ENCODE assay signal across 8 cellular contexts in the genomic region with DNA sequence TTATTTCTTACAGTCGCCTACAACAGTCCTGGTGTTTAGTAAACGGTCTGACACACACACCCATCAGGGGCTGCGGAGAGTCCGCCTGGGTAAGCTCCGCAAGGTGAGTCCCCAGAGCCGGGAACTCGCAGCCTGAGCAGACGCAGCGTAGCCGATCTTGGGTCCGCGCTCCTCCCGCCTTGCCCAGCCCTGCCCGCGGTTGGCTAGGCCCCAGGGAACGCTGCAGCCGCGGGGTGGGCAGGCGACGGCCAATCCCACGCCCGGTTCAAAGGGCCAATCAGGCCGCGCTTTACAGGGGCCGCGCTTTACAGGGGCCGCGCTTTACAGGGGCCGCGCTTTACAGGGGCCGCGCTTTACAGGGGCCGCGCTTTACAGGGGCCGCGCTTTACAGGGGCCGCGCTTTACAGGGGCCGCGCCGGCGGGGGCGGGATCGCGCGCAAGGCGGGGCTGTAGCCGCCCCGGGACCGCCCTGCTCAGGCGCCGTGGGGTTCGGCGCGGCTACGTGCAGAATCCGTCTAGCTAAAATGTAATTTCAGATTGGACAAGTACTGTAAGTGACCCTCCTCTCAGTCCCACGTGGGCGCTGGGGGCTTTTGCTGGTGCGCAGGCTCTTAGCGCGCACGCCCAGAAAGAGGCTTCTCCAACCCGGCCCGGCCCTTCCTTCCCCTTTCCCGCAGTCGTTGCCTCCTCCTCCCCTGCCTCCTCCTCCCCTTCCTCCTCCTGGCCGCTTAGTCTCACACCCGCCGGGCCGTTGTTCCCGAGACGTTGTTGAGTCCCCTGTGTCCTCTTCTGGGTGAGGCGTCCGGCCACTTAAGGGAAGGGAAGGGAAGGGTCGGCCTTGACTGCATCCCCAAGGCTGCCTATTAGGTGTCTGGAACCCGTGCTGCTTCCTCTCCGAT. TPM values are rescaled to one million over a fixed set of nuclear protein-coding genes. Genes with fewer than 3 reads are reported as not detected.
DNase-seq lines count a peak whose midpoint lies in the region; ATAC-seq, FAIRE-seq and TF ChIP-seq lines count a peak whose summit lies in the region.

A gene with protein sequence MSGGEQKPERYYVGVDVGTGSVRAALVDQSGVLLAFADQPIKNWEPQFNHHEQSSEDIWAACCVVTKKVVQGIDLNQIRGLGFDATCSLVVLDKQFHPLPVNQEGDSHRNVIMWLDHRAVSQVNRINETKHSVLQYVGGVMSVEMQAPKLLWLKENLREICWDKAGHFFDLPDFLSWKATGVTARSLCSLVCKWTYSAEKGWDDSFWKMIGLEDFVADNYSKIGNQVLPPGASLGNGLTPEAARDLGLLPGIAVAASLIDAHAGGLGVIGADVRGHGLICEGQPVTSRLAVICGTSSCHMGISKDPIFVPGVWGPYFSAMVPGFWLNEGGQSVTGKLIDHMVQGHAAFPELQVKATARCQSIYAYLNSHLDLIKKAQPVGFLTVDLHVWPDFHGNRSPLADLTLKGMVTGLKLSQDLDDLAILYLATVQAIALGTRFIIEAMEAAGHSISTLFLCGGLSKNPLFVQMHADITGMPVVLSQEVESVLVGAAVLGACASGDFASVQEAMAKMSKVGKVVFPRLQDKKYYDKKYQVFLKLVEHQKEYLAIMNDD (plus strand): TSS at position 737 of the 899 bp plus-strand sequence. CDS start 24,456 bp downstream, outside the sequence.

- intact Hi-C loops in dendritic cell treated with granulocyte-macrophage colony-stimulating factor and Interleukin-4, amounts not matched to agents 40 ng/mL and 50 ng/mL, for 4 days (cut with micrococcal nuclease), result loop anchor here (1.0 to 10.0 kb wide), 2 partner anchors 152 to 512 kb away; a partner anchor contains a TSS
- intact Hi-C loops in HepG2 (cut with micrococcal nuclease; ENCODE audit: unreplicated experiment), result loop anchor here (1.0 to 10.0 kb wide), 7 partner anchors 84 to 512 kb away; a partner anchor contains a TSS

- peaks cover 47% of the 10 kb centered on the region for H3K4me1 Mint-ChIP-seq in dendritic cell treated with granulocyte-macrophage colony-stimulating factor and Interleukin-4, amounts not matched to agents 40 ng/mL and 50 ng/mL, for 4 days (ENCODE audit: low read depth)

- peak; percentile 87 for DNase-seq in NCI-H748 treated with DMSO at 0.1 percent for 48 hours (lab: John Stamatoyannopoulos, UW)
- DNase-seq in activated CD4-positive, alpha-beta T cell treated with anti-CD3 and anti-CD28 coated beads, Interleukin-2, amount 50 U/mL, for 24 hours (ENCODE audit: low read depth in 1 of 2, low spot score in 1 of 2), result peak; percentile 38 to 70
- DNase-seq in HepG2 (ENCODE audit: low spot score), result peak; percentile 96
- DNase-seq in stimulated activated CD4-positive, alpha-beta T cell treated with anti-CD3 and anti-CD28 coated beads, Interleukin-2, amount 100 ng/mL, for 48 hours, result peak; percentile 68 to 70

- no peaks in the 10 kb centered on the region for H3K27me3 Mint-ChIP-seq in dendritic cell treated with granulocyte-macrophage colony-stimulating factor and Interleukin-4, amounts not matched to agents 40 ng/mL and 50 ng/mL, for 4 days

- H4K20me1 ChIP-seq in HepG2 (ENCODE audit: insufficient read depth, low read length), result no peaks in the 10 kb centered on the region

- peak within 1 kb of the TSS; percentile 59 to 85 (median 82) for H3K4me3 ChIP-seq in HepG2 (replicated peaks in 1 of 3; ENCODE audit: insufficient read depth in 1 of 3, low read depth in 2 of 3, low read length in 3 of 3)

- no peaks in the 10 kb centered on the region; a peak in 1 of 5 replicates for H3K27me3 ChIP-seq in HepG2 (ENCODE audit: control insufficient read depth in 1 of 2, insufficient read depth in 2 of 2, low read length in 2 of 2)

- peak within 1 kb of the TSS; percentile 60 for H2AFZ ChIP-seq in HepG2 (ENCODE audit: low read length)

- TF ChIP-seq CTCF in C4-2B (conservative IDR thresholded peaks at IDR 0.05) (no peak), HepG2 (CRISPR knock-in tag; IDR thresholded peaks at IDR 0.05) (peak; percentile 25)

- H3K27ac Mint-ChIP-seq in dendritic cell treated with granulocyte-macrophage colony-stimulating factor and Interleukin-4, amounts not matched to agents 40 ng/mL and 50 ng/mL, for 4 days, result peak within 1 kb of the TSS; percentile 94

- 1% methylated on average over 22 of the region's 78 CpGs for WGBS in HepG2 (ENCODE audit: low lambda C conversion rate)

- CTCF ChIA-PET in HepG2 (lab: Yijun Ruan, JAX; ENCODE audit: low intra/inter-chr PET ratio, low total read pairs), result interaction anchor here (0.9 kb wide), 1 partner anchor 401 kb away, joined by 4 read pairs; no protein-coding TSS in a partner anchor

- no peaks in the 10 kb centered on the region for H3K9me3 ChIP-seq in HepG2 (ENCODE audit: low read length)

- TF ChIP-seq RAD21 in HepG2 (CRISPR knock-in tag; IDR thresholded peaks at IDR 0.05), result no peak; the same call in none of the 2 replicates

- H3K4me1 ChIP-seq in HepG2 (ENCODE audit: insufficient read depth, low read length), result peaks cover 53% of the 10 kb centered on the region

- peak; percentile 91 for ATAC-seq in GM19372 (IDR thresholded peaks at IDR 0.05; ENCODE audit: low read depth, unreplicated experiment)
- peak; percentile 95 for ATAC-seq in HG03521 (IDR thresholded peaks at IDR 0.05; ENCODE audit: unreplicated experiment)
- ATAC-seq in HepG2, result peak; percentile 95

- H3K27ac ChIP-seq in C4-2B (peak within 1 kb of the TSS; percentile 70), HepG2 (ENCODE audit: extremely low read length, insufficient read depth, low read length) (peak within 1 kb of the TSS; percentile 93)

- peak within 1 kb of the TSS; percentile 89 for H3K4me2 ChIP-seq in HepG2 (ENCODE audit: low read depth, low read length)

- no peaks in the 10 kb centered on the region for H3K79me2 ChIP-seq in HepG2 (ENCODE audit: insufficient read depth, low read length)

- no peak for FAIRE-seq in HepG2 (lab: Jason Lieb, UNC)

- TF ChIP-seq POLR2A in HepG2 (IDR thresholded peaks at IDR 0.05; ENCODE audit: insufficient read depth in 1 of 2, low read depth in 2 of 2, low read length in 2 of 2), result peak; percentile 77 to 84

- peak within 1 kb of the TSS; percentile 91 for H3K9ac ChIP-seq in HepG2 (ENCODE audit: insufficient read depth, low read depth, low read length)

- in situ Hi-C loops in HepG2 (cut with HindIII; ENCODE audit: extremely low pct_ligation_motif_present, low pct_unique_long_range_greater_than_20kb), result loop anchor here (10.0 kb wide), 3 partner anchors 258 to 512 kb away; a partner anchor contains a TSS

- POLR2A ChIA-PET in HepG2 (lab: Yijun Ruan, JAX), result interaction anchor here (0.6 to 2.8 kb wide), 27 partner anchors 10 to 517 kb away, joined by 3 to 27 read pairs (median 5); a partner anchor contains a TSS

- peaks cover 11% of the 10 kb centered on the region for H3K9me3 Mint-ChIP-seq in dendritic cell treated with granulocyte-macrophage colony-stimulating factor and Interleukin-4, amounts not matched to agents 40 ng/mL and 50 ng/mL, for 4 days

- no peaks in the 10 kb centered on the region for H3K36me3 ChIP-seq in HepG2 (replicated peaks in 1 of 2; ENCODE audit: control insufficient read depth in 1 of 2, insufficient read depth in 2 of 2, low read length in 2 of 2)

- no TSS peak for BruUV-seq in HepG2 (replicated peaks; lab: Mats Ljungman, UMichigan)

- TF ChIP-seq EP300 in HepG2 (IDR thresholded peaks at IDR 0.05; ENCODE audit: low read depth in 2 of 2, low read length in 2 of 2) (no peak), HepG2 (CRISPR knock-in tag; IDR thresholded peaks at IDR 0.05; ENCODE audit: borderline replicate concordance) (no peak)

- H3K36me3 Mint-ChIP-seq in dendritic cell treated with granulocyte-macrophage colony-stimulating factor and Interleukin-4, amounts not matched to agents 40 ng/mL and 50 ng/mL, for 4 days (ENCODE audit: low read depth), result no peaks in the 10 kb centered on the region

- H3K4me3 Mint-ChIP-seq in dendritic cell treated with granulocyte-macrophage colony-stimulating factor and Interleukin-4, amounts not matched to agents 40 ng/mL and 50 ng/mL, for 4 days, result peak within 1 kb of the TSS; percentile 78

TF ChIP-seq in HepG2, 621 proteins besides CTCF, POLR2A, EP300 and RAD21 (continues in another document):
- TF ChIP-seq ZNF224 (CRISPR knock-in tag; IDR thresholded peaks at IDR 0.05) (0 out of 2 replicates have a peak, but pooled peaks have one; percentile 28), NFE2 (CRISPR knock-in tag; IDR thresholded peaks at IDR 0.05) (no peak), ZNF367 (CRISPR knock-in tag; IDR thresholded peaks at IDR 0.05; ENCODE audit: borderline replicate concordance) (no peak), YEATS4 (CRISPR knock-in tag; IDR thresholded peaks at IDR 0.05; ENCODE audit: borderline replicate concordance) (no peak; the same call in 1 of the 2 replicates), ZNF83 (CRISPR knock-in tag; IDR thresholded peaks at IDR 0.05; ENCODE audit: borderline replicate concordance) (0 out of 2 replicates have a peak, but pooled peaks have one; percentile 10), RFXANK (CRISPR knock-in tag; IDR thresholded peaks at IDR 0.05) (no peak), ZC3H4 (CRISPR knock-in tag; IDR thresholded peaks at IDR 0.05; ENCODE audit: borderline replicate concordance) (peak; percentile 83; the same call in 1 of the 2 replicates), ZNF567 (CRISPR knock-in tag; IDR thresholded peaks at IDR 0.05; ENCODE audit: borderline replicate concordance) (no peak)

RNA-seq across cellular contexts. Expression of the gene that starts here (rescaled TPM):
- total RNA-seq in HepG2 (2016; rRNA removed; fragmentation: Illumina TruSeq; extraction: Trizol), result 15.7 and 20.0 TPM in 2 replicates
- total RNA-seq in HepG2 (2016; cell fraction: cytosol; rRNA removed; fragmentation: Illumina TruSeq; extraction: Trizol; ENCODE audit: low read depth), result 59.4 and 62.1 TPM in 2 replicates
- total RNA-seq in HepG2 (2016; cell fraction: insoluble cytoplasmic fraction; rRNA removed; fragmentation: Illumina TruSeq; extraction: Trizol), result 16.5 and 19.6 TPM in 2 replicates
- total RNA-seq in HepG2 (2016; cell fraction: membrane; rRNA removed; fragmentation: Illumina TruSeq; extraction: Trizol), result 19.5 and 21.4 TPM in 2 replicates
- total RNA-seq in HepG2 (2016; cell fraction: nucleus; rRNA removed; fragmentation: Illumina TruSeq; extraction: Trizol), result 16.9 and 19.5 TPM in 2 replicates
- polyA plus RNA-seq in HepG2 (2011; rRNA removed), result 25.6 and 27.5 TPM in 2 replicates
- polyA plus RNA-seq in HepG2 (2011; cell fraction: cytosol; rRNA removed), result 26.7 and 28.9 TPM in 2 replicates
- polyA plus RNA-seq in HepG2 (2011; cell fraction: nucleus; rRNA removed), result 13.2 and 13.8 TPM in 2 replicates
- 19.3 and 23.4 TPM in 2 replicates for polyA plus RNA-seq in HepG2 (2012)
- 6.2 and 8.4 TPM in 2 replicates for polyA plus RNA-seq in HepG2 (2016; cell fraction: cytosol; fragmentation: Illumina TruSeq; extraction: Trizol; ENCODE audit: low read depth)
- polyA plus RNA-seq in HepG2 (2016; cell fraction: insoluble cytoplasmic fraction; fragmentation: Illumina TruSeq; extraction: Trizol; ENCODE audit: low read depth), result 13.0 and 14.8 TPM in 2 replicates
- 9.0 and 11.2 TPM in 2 replicates for polyA plus RNA-seq in HepG2 (2016; cell fraction: membrane; fragmentation: Illumina TruSeq; extraction: Trizol; ENCODE audit: low read depth)
- 7.0 and 8.3 TPM in 2 replicates for polyA plus RNA-seq in HepG2 (2016; cell fraction: nucleus; fragmentation: Illumina TruSeq; extraction: Trizol; ENCODE audit: insufficient read depth, low read depth)
- polyA minus RNA-seq in HepG2 (2011; rRNA and poly(A)+ RNA removed; ENCODE audit: low replicate concordance), result 11.3 and 53.1 TPM in 2 replicates
- polyA minus RNA-seq in HepG2 (2011; cell fraction: cytosol; rRNA and poly(A)+ RNA removed), result 9.6 and 14.5 TPM in 2 replicates
- 62.8 and 75.2 TPM in 2 replicates for polyA minus RNA-seq in HepG2 (2011; cell fraction: nucleus; rRNA and poly(A)+ RNA removed)

Comparison
In these comparisons a context has a peak if more than half of its experiments do, and no peak if none do; other contexts are left out.
1. Peak in every context shown above with its lines: DNase-seq, ATAC-seq, H3K4me3 ChIP-seq and H3K27ac ChIP-seq.